19 cellular contexts compared by ENCODE assay signal in the genomic region with DNA sequence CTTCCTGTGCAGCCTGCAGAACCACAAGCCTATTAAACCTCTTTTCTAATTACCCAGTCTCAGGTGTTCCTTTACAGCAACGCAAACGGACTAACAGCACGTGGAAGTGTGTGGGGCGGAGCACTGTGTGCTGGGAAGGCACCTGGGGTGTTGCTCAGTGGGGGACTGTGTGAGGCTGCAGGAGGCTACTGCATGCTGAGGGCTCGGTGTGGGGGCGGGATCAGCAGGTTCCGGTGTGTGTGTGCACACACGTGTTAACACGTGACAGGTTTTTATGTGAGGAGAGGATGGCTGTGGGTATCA. TPM values are rescaled to one million over a fixed set of nuclear protein-coding genes. Genes with fewer than 3 reads are reported as not detected.
DNase-seq lines count a peak whose midpoint lies in the region; ATAC-seq and TF ChIP-seq lines count a peak whose summit lies in the region.
"Had no signal": no experiment of that assay in that cellular context is flagged by ENCODE, and none has a peak within 500 bp of the region (broad histone marks: within the 10 kb centered on the region; RNA-seq: fewer than 3 reads in every experiment).

No MANE protein-coding gene starts in this region.

- H3K27me3 Mint-ChIP-seq in activated CD8-positive, alpha-beta T cell treated with anti-CD3 and anti-CD28 coated beads, Interleukin-2, amount 10 ng/mL, durations not matched to agents 7 days and 5 days (ENCODE audit: low read depth), result no peaks in the 10 kb centered on the region
- no peaks in the 10 kb centered on the region for H3K27me3 Mint-ChIP-seq in activated CD8-positive, alpha-beta T cell treated with anti-CD3 and anti-CD28 coated beads for 36 hours
- H3K27me3 Mint-ChIP-seq: B cell had no signal

- POLR2A ChIA-PET in activated CD8-positive, alpha-beta T cell treated with anti-CD3 and anti-CD28 coated beads, Interleukin-2, amount 10 ng/mL, durations not matched to agents 7 days and 5 days (lab: Charles Lee), result no interaction called here
- POLR2A ChIA-PET in activated CD8-positive, alpha-beta T cell treated with anti-CD3 and anti-CD28 coated beads for 36 hours (lab: Charles Lee), result no interaction called here
- POLR2A ChIA-PET in GM10248 (lab: Yijun Ruan, JAX), result no interaction called here

- no peaks in the 10 kb centered on the region for H3K4me1 Mint-ChIP-seq in activated CD8-positive, alpha-beta T cell treated with anti-CD3 and anti-CD28 coated beads, Interleukin-2, amount 10 ng/mL, durations not matched to agents 7 days and 5 days (ENCODE audit: low read depth)
- H3K4me1 Mint-ChIP-seq in activated CD8-positive, alpha-beta T cell treated with anti-CD3 and anti-CD28 coated beads for 36 hours (ENCODE audit: low read depth), result no peaks in the 10 kb centered on the region
- H3K4me1 Mint-ChIP-seq: B cell had no signal

- ATAC-seq in activated CD8-positive, alpha-beta T cell treated with anti-CD3 and anti-CD28 coated beads, Interleukin-2, amount 10 ng/mL, durations not matched to agents 7 days and 5 days, result no peak
- no peak for ATAC-seq in activated CD8-positive, alpha-beta T cell treated with anti-CD3 and anti-CD28 coated beads for 36 hours
- ATAC-seq in omental fat pad (ENCODE audit: low FRiP score), result no peak
- no peak for ATAC-seq in upper lobe of right lung
- ATAC-seq in esophagus mucosa, result no peak
- ATAC-seq: PC-3 had no signal

- peaks cover 24% of the 10 kb centered on the region for H3K36me3 Mint-ChIP-seq in activated CD8-positive, alpha-beta T cell treated with anti-CD3 and anti-CD28 coated beads, Interleukin-2, amount 10 ng/mL, durations not matched to agents 7 days and 5 days (ENCODE audit: low read depth)
- H3K36me3 Mint-ChIP-seq in activated CD8-positive, alpha-beta T cell treated with anti-CD3 and anti-CD28 coated beads for 36 hours (ENCODE audit: low read depth), result peaks cover 32% of the 10 kb centered on the region

- CTCF ChIA-PET in activated CD8-positive, alpha-beta T cell treated with anti-CD3 and anti-CD28 coated beads, Interleukin-2, amount 10 ng/mL, durations not matched to agents 7 days and 5 days (lab: Charles Lee), result no interaction called here
- CTCF ChIA-PET in activated CD8-positive, alpha-beta T cell treated with anti-CD3 and anti-CD28 coated beads for 36 hours (lab: Charles Lee), result no interaction called here
- CTCF ChIA-PET in GM10248 (lab: Yijun Ruan, JAX), result interaction anchor here (5.4 kb wide), 1 partner anchor 14 kb away, joined by 35 read pairs; no protein-coding TSS in a partner anchor

- no peaks in the 10 kb centered on the region for H3K9me3 Mint-ChIP-seq in activated CD8-positive, alpha-beta T cell treated with anti-CD3 and anti-CD28 coated beads, Interleukin-2, amount 10 ng/mL, durations not matched to agents 7 days and 5 days (ENCODE audit: insufficient read depth)
- H3K9me3 Mint-ChIP-seq in activated CD8-positive, alpha-beta T cell treated with anti-CD3 and anti-CD28 coated beads for 36 hours, result no peaks in the 10 kb centered on the region

- 95% methylated on average over 9 of the region's 9 CpGs for WGBS in hepatocyte (ENCODE audit: low lambda C conversion rate, missing lambda C conversion rate)

- no peaks in the 10 kb centered on the region for H3K9me2 ChIP-seq in hepatocyte (replicated peaks; ENCODE audit: insufficient read depth)

- H3K4me2 ChIP-seq in hepatocyte, result no peak overlapping the region

- H3K27ac Mint-ChIP-seq in activated CD8-positive, alpha-beta T cell treated with anti-CD3 and anti-CD28 coated beads, Interleukin-2, amount 10 ng/mL, durations not matched to agents 7 days and 5 days, result no peak overlapping the region
- no peak overlapping the region for H3K27ac Mint-ChIP-seq in activated CD8-positive, alpha-beta T cell treated with anti-CD3 and anti-CD28 coated beads for 36 hours
- H3K27ac Mint-ChIP-seq: B cell had no signal

- no peak overlapping the region for H2AFZ ChIP-seq in hepatocyte

- H4K20me1 ChIP-seq in hepatocyte (ENCODE audit: insufficient read depth, poor library complexity, severe bottlenecking), result no peaks in the 10 kb centered on the region

- H3K27me3 ChIP-seq in hepatocyte, result no peaks in the 10 kb centered on the region
- H3K27me3 ChIP-seq in upper lobe of right lung, result no peaks in the 10 kb centered on the region

- H3K79me2 ChIP-seq in hepatocyte, result no peaks in the 10 kb centered on the region

- no peak overlapping the region for H3K4me3 Mint-ChIP-seq in activated CD8-positive, alpha-beta T cell treated with anti-CD3 and anti-CD28 coated beads, Interleukin-2, amount 10 ng/mL, durations not matched to agents 7 days and 5 days
- H3K4me3 Mint-ChIP-seq in activated CD8-positive, alpha-beta T cell treated with anti-CD3 and anti-CD28 coated beads for 36 hours, result no peak overlapping the region
- H3K4me3 Mint-ChIP-seq: B cell had no signal

- no peaks in the 10 kb centered on the region for H3K36me3 ChIP-seq in hepatocyte (replicated peaks; ENCODE audit: insufficient read depth, low read depth)
- peaks cover 13% of the 10 kb centered on the region for H3K36me3 ChIP-seq in upper lobe of right lung

- no peaks in the 10 kb centered on the region for H3K9me3 ChIP-seq in hepatocyte (ENCODE audit: low read depth)
- no peaks in the 10 kb centered on the region for H3K9me3 ChIP-seq in upper lobe of right lung

- TF ChIP-seq CTCF in activated CD8-positive, alpha-beta T cell treated with anti-CD3 and anti-CD28 coated beads for 36 hours (IDR thresholded peaks at IDR 0.05), result no peak
- TF ChIP-seq CTCF in hepatocyte (IDR thresholded peaks at IDR 0.05; ENCODE audit: poor library complexity) (no peak), omental fat pad (IDR thresholded peaks at IDR 0.05) (no peak), upper lobe of right lung (IDR thresholded peaks at IDR 0.05) (no peak), GM10248 (IDR thresholded peaks at IDR 0.05; ENCODE audit: control extremely low read depth, extremely low read depth, low read depth, missing control alignments) (no peak)

- intact Hi-C loops in activated CD8-positive, alpha-beta T cell treated with anti-CD3 and anti-CD28 coated beads for 36 hours (cut with micrococcal nuclease), result no loop called here
- intact Hi-C loops in upper lobe of right lung (cut with DNase I) (no loop called here), posterior cingulate gyrus (cut with DNase I) (no loop called here)

- H3K4me1 ChIP-seq in hepatocyte (ENCODE audit: insufficient read depth) (no peaks in the 10 kb centered on the region), upper lobe of right lung (no peaks in the 10 kb centered on the region)

- peak; percentile 13 for DNase-seq in activated CD8-positive, alpha-beta T cell treated with anti-CD3 and anti-CD28 coated beads, Interleukin-2, amount 10 ng/mL, durations not matched to agents 7 days and 5 days
- no peak for DNase-seq in activated CD8-positive, alpha-beta T cell treated with anti-CD3 and anti-CD28 coated beads for 36 hours
- peak; percentile 1 for DNase-seq in hepatocyte (ENCODE audit: low spot score)
- peak; percentile 9 for DNase-seq in omental fat pad (ENCODE audit: low spot score)
- peak; percentile 36 for DNase-seq in upper lobe of right lung
- no peak for DNase-seq in posterior cingulate gyrus
- no peak for DNase-seq in GM10248 (ENCODE audit: extremely low spot score)
- DNase-seq: 8988T, GDM1, H7, IMR-90, NCI-H1417, NCI-H187 treated with DMSO at 0.1 percent for 48 hours, NCI-H345, NCI-H524 treated with DMSO at 0.1 percent for 48 hours, PC-3, RPMI8226 had no signal

- no peak overlapping the region for H3K27ac ChIP-seq in hepatocyte
- H3K27ac ChIP-seq in upper lobe of right lung, result no peak overlapping the region

- H3K4me3 ChIP-seq in hepatocyte (no peak overlapping the region), upper lobe of right lung (no peak overlapping the region)

RNA-seq across cellular contexts. Expression of a gene that starts 58.9 kb away (rescaled TPM):
- 10 to 100 TPM; 27.9 to 33.3 TPM for total RNA-seq in activated CD8-positive, alpha-beta T cell treated with anti-CD3 and anti-CD28 coated beads, Interleukin-2, amount 10 ng/mL, durations not matched to agents 7 days and 5 days
- 10 to 100 TPM; 14.5 to 18.6 TPM for total RNA-seq in activated CD8-positive, alpha-beta T cell treated with anti-CD3 and anti-CD28 coated beads for 36 hours
- 6.7 and 9.2 TPM in 2 replicates for total RNA-seq in hepatocyte
- polyA plus RNA-seq in hepatocyte, result 7.8 and 11.1 TPM in 2 replicates
- 10 to 100 TPM in 3 of 4 donors, 1 to 10 TPM in 1; 8.3 to 23.2 (median 16.7) TPM for total RNA-seq in omental fat pad
- total RNA-seq in upper lobe of right lung, result 19.3 TPM
- total RNA-seq in esophagus mucosa, result 8.9 TPM

Comparison
In these comparisons a context has a peak if more than half of its experiments do, and no peak if none do; other contexts are left out.
1. DNase-seq: peak in activated CD8-positive, alpha-beta T cell treated with anti-CD3 and anti-CD28 coated beads, Interleukin-2, amount 10 ng/mL, durations not matched to agents 7 days and 5 days (single experiment), hepatocyte (single experiment), omental fat pad (single experiment) and upper lobe of right lung (single experiment); none in activated CD8-positive, alpha-beta T cell treated with anti-CD3 and anti-CD28 coated beads for 36 hours (single experiment), posterior cingulate gyrus (0 of 10) and GM10248 (single experiment).